In genomic region chr11:67353317-67354313, GRCh38 we compare ENCODE assay signal across 1 cellular context.
A peak's percentile ranks its signal among the peaks of the same experiment; 100 is the strongest.
TF ChIP-seq lines count a peak whose summit lies in the region.

TSS of gene POLD4 (minus strand) at chr11:67353546. CDS start at chr11:67353399, 147 bp downstream.

TF ChIP-seq in HepG2, 621 proteins besides CTCF, POLR2A, EP300 and RAD21 (continued from another document and continues in another):
- TF ChIP-seq SCMH1 (CRISPR knock-in tag; IDR thresholded peaks at IDR 0.05; ENCODE audit: borderline replicate concordance): no peak
- no peak for TF ChIP-seq CBX5 (CRISPR knock-in tag; IDR thresholded peaks at IDR 0.05; ENCODE audit: borderline replicate concordance)
- no peak for TF ChIP-seq ZNF775 (CRISPR knock-in tag; IDR thresholded peaks at IDR 0.05; ENCODE audit: borderline replicate concordance)
- TF ChIP-seq ZNF652 (CRISPR knock-in tag; IDR thresholded peaks at IDR 0.05; ENCODE audit: borderline replicate concordance, low read depth): no peak
- TF ChIP-seq FOSL2 (CRISPR knock-in tag; IDR thresholded peaks at IDR 0.05): peak; percentile 10; the same call in 1 of the 2 replicates
- no peak; the same call in 1 of the 2 replicates for TF ChIP-seq BCL6 (CRISPR knock-in tag; IDR thresholded peaks at IDR 0.05)
- TF ChIP-seq TCF12 (IDR thresholded peaks at IDR 0.05): no peak
- TF ChIP-seq TCF12 (CRISPR knock-in tag; IDR thresholded peaks at IDR 0.05): peak; percentile 65; the same call in 1 of the 2 replicates
- no peak; the same call in 1 of the 2 replicates for TF ChIP-seq HDAC2 (CRISPR knock-in tag; IDR thresholded peaks at IDR 0.05)
- TF ChIP-seq, protein P1, sequence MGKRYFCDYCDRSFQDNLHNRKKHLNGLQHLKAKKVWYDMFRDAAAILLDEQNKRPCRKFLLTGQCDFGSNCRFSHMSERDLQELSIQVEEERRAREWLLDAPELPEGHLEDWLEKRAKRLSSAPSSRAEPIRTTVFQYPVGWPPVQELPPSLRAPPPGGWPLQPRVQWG (CRISPR knock-in tag; IDR thresholded peaks at IDR 0.05; ENCODE audit: borderline replicate concordance, low read depth): no peak
- no peak for TF ChIP-seq MTF1 (CRISPR knock-in tag; IDR thresholded peaks at IDR 0.05)
- TF ChIP-seq ZSCAN20 (CRISPR knock-in tag; IDR thresholded peaks at IDR 0.05; ENCODE audit: borderline replicate concordance): no peak
- no peak for TF ChIP-seq TERF1 (CRISPR knock-in tag; IDR thresholded peaks at IDR 0.05)
- no peak for TF ChIP-seq GZF1 (CRISPR knock-in tag; IDR thresholded peaks at IDR 0.05)
- no peak; the same call in 1 of the 2 replicates for TF ChIP-seq NAIF1 (CRISPR knock-in tag; IDR thresholded peaks at IDR 0.05; ENCODE audit: borderline replicate concordance)
- TF ChIP-seq TAF15 (IDR thresholded peaks at IDR 0.05; ENCODE audit: low read depth, low read length, poor library complexity, severe bottlenecking): no peak
- TF ChIP-seq XRCC5 (optimal IDR thresholded peaks at IDR 0.05; ENCODE audit: low read length): no peak
- TF ChIP-seq GPN1 (CRISPR knock-in tag; IDR thresholded peaks at IDR 0.05; ENCODE audit: borderline replicate concordance): no peak
- no peak for TF ChIP-seq ZNF747 (CRISPR knock-in tag; IDR thresholded peaks at IDR 0.05; ENCODE audit: borderline replicate concordance)
- no peak for TF ChIP-seq DNMT1 (CRISPR knock-in tag; IDR thresholded peaks at IDR 0.05)
- no peak for TF ChIP-seq MXD3 (CRISPR knock-in tag; IDR thresholded peaks at IDR 0.05)
- TF ChIP-seq, protein P2, sequence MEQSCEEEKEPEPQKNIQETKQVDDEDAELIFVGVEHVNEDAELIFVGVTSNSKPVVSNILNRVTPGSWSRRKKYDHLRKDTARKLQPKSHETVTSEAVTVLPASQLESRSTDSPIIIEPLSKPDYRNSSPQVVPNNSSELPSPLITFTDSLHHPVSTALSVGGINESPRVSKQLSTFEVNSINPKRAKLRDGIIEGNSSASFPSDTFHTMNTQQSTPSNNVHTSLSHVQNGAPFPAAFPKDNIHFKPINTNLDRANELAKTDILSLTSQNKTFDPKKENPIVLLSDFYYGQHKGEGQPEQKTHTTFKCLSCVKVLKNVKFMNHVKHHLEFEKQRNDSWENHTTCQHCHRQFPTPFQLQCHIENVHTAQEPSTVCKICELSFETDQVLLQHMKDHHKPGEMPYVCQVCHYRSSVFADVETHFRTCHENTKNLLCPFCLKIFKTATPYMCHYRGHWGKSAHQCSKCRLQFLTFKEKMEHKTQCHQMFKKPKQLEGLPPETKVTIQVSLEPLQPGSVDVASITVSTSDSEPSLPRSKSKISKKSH (CRISPR knock-in tag; IDR thresholded peaks at IDR 0.05; ENCODE audit: borderline replicate concordance): no peak
- no peak for TF ChIP-seq SMAD1 (CRISPR knock-in tag; IDR thresholded peaks at IDR 0.05; ENCODE audit: borderline replicate concordance, low read depth)
- TF ChIP-seq ZNF879 (CRISPR knock-in tag; IDR thresholded peaks at IDR 0.05): no peak
- no peak for TF ChIP-seq SETDB1 (CRISPR knock-in tag; IDR thresholded peaks at IDR 0.05; ENCODE audit: borderline replicate concordance)
- TF ChIP-seq KMT2A (CRISPR knock-in tag; IDR thresholded peaks at IDR 0.05): no peak; the same call in 1 of the 2 replicates
- TF ChIP-seq ZNF761 (CRISPR knock-in tag; conservative IDR thresholded peaks at IDR 0.05): no peak
- no peak for TF ChIP-seq ZEB1 (IDR thresholded peaks at IDR 0.05; ENCODE audit: insufficient replicate concordance, low read depth)
- no peak for TF ChIP-seq ZSCAN31 (CRISPR knock-in tag; IDR thresholded peaks at IDR 0.05; ENCODE audit: low read depth)
- TF ChIP-seq JUN (CRISPR knock-in tag; IDR thresholded peaks at IDR 0.05): 0 out of 2 replicates have a peak, but pooled peaks have one; percentile 11
- no peak for TF ChIP-seq HOXA7 (CRISPR knock-in tag; IDR thresholded peaks at IDR 0.05)
- TF ChIP-seq PAF1 (CRISPR knock-in tag; IDR thresholded peaks at IDR 0.05): no peak
- TF ChIP-seq ZHX2 (IDR thresholded peaks at IDR 0.05; ENCODE audit: low read depth): no peak
- no peak for TF ChIP-seq ZHX2 (CRISPR knock-in tag; IDR thresholded peaks at IDR 0.05; ENCODE audit: borderline replicate concordance)
- TF ChIP-seq ZNF484 (CRISPR knock-in tag; IDR thresholded peaks at IDR 0.05; ENCODE audit: borderline replicate concordance, low read depth): no peak
- TF ChIP-seq, protein P3, sequence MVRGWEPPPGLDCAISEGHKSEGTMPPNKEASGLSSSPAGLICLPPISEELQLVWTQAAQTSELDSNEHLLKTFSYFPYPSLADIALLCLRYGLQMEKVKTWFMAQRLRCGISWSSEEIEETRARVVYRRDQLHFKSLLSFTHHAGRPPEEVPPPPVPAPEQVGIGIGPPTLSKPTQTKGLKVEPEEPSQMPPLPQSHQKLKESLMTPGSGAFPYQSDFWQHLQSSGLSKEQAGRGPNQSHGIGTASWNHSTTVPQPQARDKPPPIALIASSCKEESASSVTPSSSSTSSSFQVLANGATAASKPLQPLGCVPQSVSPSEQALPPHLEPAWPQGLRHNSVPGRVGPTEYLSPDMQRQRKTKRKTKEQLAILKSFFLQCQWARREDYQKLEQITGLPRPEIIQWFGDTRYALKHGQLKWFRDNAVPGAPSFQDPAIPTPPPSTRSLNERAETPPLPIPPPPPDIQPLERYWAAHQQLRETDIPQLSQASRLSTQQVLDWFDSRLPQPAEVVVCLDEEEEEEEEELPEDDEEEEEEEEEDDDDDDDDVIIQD (CRISPR knock-in tag; IDR thresholded peaks at IDR 0.05; ENCODE audit: low read depth): no peak; the same call in 1 of the 2 replicates
- no peak for TF ChIP-seq ZBTB1 (CRISPR knock-in tag; IDR thresholded peaks at IDR 0.05; ENCODE audit: borderline replicate concordance)
- TF ChIP-seq ZNF329 (CRISPR knock-in tag; IDR thresholded peaks at IDR 0.05; ENCODE audit: low read depth): 0 out of 2 replicates have a peak, but pooled peaks have one; percentile 55
- no peak for TF ChIP-seq TBL1XR1 (IDR thresholded peaks at IDR 0.05; ENCODE audit: borderline replicate concordance, low read length, partially characterized antibody)
- no peak for TF ChIP-seq KMT2B (CRISPR knock-in tag; IDR thresholded peaks at IDR 0.05)
- no peak for TF ChIP-seq NR0B2 (CRISPR knock-in tag; IDR thresholded peaks at IDR 0.05)
- TF ChIP-seq TP53 (CRISPR knock-in tag; conservative IDR thresholded peaks at IDR 0.05): no peak
- peak; percentile 59; the same call in 1 of the 2 replicates for TF ChIP-seq SALL2 (CRISPR knock-in tag; IDR thresholded peaks at IDR 0.05)
- no peak for TF ChIP-seq ZNF446 (CRISPR knock-in tag; IDR thresholded peaks at IDR 0.05)
- TF ChIP-seq ZNF569 (CRISPR knock-in tag; IDR thresholded peaks at IDR 0.05; ENCODE audit: borderline replicate concordance): no peak
- no peak for TF ChIP-seq ATRX (CRISPR knock-in tag; IDR thresholded peaks at IDR 0.05; ENCODE audit: borderline replicate concordance)
- no peak for TF ChIP-seq TMF1 (CRISPR knock-in tag; IDR thresholded peaks at IDR 0.05; ENCODE audit: low read depth)
- peak; percentile 11; the same call in 1 of the 2 replicates for TF ChIP-seq TFDP2 (CRISPR knock-in tag; IDR thresholded peaks at IDR 0.05)
- TF ChIP-seq TEAD2 (CRISPR knock-in tag; IDR thresholded peaks at IDR 0.05): no peak
- no peak for TF ChIP-seq PHF5A (CRISPR knock-in tag; IDR thresholded peaks at IDR 0.05; ENCODE audit: low read depth, unreplicated experiment)
- no peak for TF ChIP-seq MAFK (conservative IDR thresholded peaks at IDR 0.05 in 1 of 2, IDR thresholded peaks at IDR 0.05 in 1 of 2; ENCODE audit: low read length in 2 of 2)
- TF ChIP-seq HES4 (CRISPR knock-in tag; IDR thresholded peaks at IDR 0.05; ENCODE audit: borderline replicate concordance): no peak
- no peak for TF ChIP-seq ZNF292 (CRISPR knock-in tag; IDR thresholded peaks at IDR 0.05; ENCODE audit: borderline replicate concordance, low read depth)
- TF ChIP-seq, protein P4, sequence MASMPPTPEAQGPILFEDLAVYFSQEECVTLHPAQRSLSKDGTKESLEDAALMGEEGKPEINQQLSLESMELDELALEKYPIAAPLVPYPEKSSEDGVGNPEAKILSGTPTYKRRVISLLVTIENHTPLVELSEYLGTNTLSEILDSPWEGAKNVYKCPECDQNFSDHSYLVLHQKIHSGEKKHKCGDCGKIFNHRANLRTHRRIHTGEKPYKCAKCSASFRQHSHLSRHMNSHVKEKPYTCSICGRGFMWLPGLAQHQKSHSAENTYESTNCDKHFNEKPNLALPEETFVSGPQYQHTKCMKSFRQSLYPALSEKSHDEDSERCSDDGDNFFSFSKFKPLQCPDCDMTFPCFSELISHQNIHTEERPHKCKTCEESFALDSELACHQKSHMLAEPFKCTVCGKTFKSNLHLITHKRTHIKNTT (CRISPR knock-in tag; IDR thresholded peaks at IDR 0.05): no peak
- peak; percentile 87 for TF ChIP-seq PHF8 (CRISPR knock-in tag; IDR thresholded peaks at IDR 0.05)
- TF ChIP-seq ZNF44 (CRISPR knock-in tag; IDR thresholded peaks at IDR 0.05): no peak
- TF ChIP-seq RBFOX2 (IDR thresholded peaks at IDR 0.05; ENCODE audit: low read depth, low read length): peak; percentile 86
- TF ChIP-seq, protein P5, sequence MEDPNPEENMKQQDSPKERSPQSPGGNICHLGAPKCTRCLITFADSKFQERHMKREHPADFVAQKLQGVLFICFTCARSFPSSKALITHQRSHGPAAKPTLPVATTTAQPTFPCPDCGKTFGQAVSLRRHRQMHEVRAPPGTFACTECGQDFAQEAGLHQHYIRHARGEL (CRISPR knock-in tag; IDR thresholded peaks at IDR 0.05): no peak
- TF ChIP-seq ZNF850 (CRISPR knock-in tag; conservative IDR thresholded peaks at IDR 0.05): no peak
- no peak for TF ChIP-seq NR2F1 (CRISPR knock-in tag; IDR thresholded peaks at IDR 0.05)
- no peak for TF ChIP-seq ZNF431 (CRISPR knock-in tag; IDR thresholded peaks at IDR 0.05; ENCODE audit: borderline replicate concordance, low read depth)
- peak; percentile 24; the same call in 1 of the 2 replicates for TF ChIP-seq ZNF788 (CRISPR knock-in tag; IDR thresholded peaks at IDR 0.05; ENCODE audit: borderline replicate concordance)
- TF ChIP-seq NFATC3 (CRISPR knock-in tag; IDR thresholded peaks at IDR 0.05): no peak
- peak; percentile 52; the same call in 1 of the 2 replicates for TF ChIP-seq ARHGAP35 (CRISPR knock-in tag; IDR thresholded peaks at IDR 0.05; ENCODE audit: borderline replicate concordance)
- TF ChIP-seq SUZ12 (IDR thresholded peaks at IDR 0.05; ENCODE audit: low read depth, low read length): no peak
